Comparison of ENCODE assay signal across 18 cellular contexts in genomic region chr1:13605159-13605558, GRCh38. TPM values are rescaled to one million over a fixed set of nuclear protein-coding genes. Genes with fewer than 3 reads are reported as not detected.
A peak's percentile ranks its signal among the peaks of the same experiment; 100 is the strongest.
DNase-seq lines count a peak whose midpoint lies in the region; ATAC-seq and TF ChIP-seq lines count a peak whose summit lies in the region.
"Had no signal": no experiment of that assay in that cellular context is flagged by ENCODE, and none has a peak within 500 bp of the region (broad histone marks: within the 10 kb centered on the region; RNA-seq: fewer than 3 reads in every experiment).

No MANE protein-coding gene starts in this region.

- no peak overlapping the region for H4K8ac ChIP-seq in trophoblast cell (ENCODE audit: low read depth, low read length)

- no peak for TF ChIP-seq CTCF in fibroblast of lung (conservative IDR thresholded peaks at IDR 0.05 in 1 of 2, IDR thresholded peaks at IDR 0.05 in 1 of 2; ENCODE audit: low read depth in 1 of 2, low read length in 2 of 2)

- H3K4me3 Mint-ChIP-seq in T-helper 17 cell, result no peak overlapping the region
- H3K4me3 Mint-ChIP-seq: activated naive CD4-positive, alpha-beta T cell treated with anti-CD3 and anti-CD28 coated beads for 36 hours; nephron had no signal

- in situ Hi-C loops in Caki2 (cut with HindIII; ENCODE audit: low pct_unique_long_range_greater_than_20kb, low sequenced_read_pairs), result no loop called here

- H4K20me1 ChIP-seq in fibroblast of lung (ENCODE audit: control insufficient read depth, extremely low read depth, insufficient read depth, low read length), result no peaks in the 10 kb centered on the region

- H3K9me3 ChIP-seq in SJSA1 (replicated peaks), result no peaks in the 10 kb centered on the region
- H3K9me3 ChIP-seq in fibroblast of lung (ENCODE audit: control insufficient read depth, insufficient read depth, low read depth, low read length), result no peaks in the 10 kb centered on the region
- H3K9me3 ChIP-seq in trophoblast cell (ENCODE audit: insufficient read depth, low read depth, low read length), result no peaks in the 10 kb centered on the region
- no peaks in the 10 kb centered on the region for H3K9me3 ChIP-seq in T-helper 17 cell (ENCODE audit: control insufficient read depth, low read length, poor library complexity, severe bottlenecking)
- H3K9me3 ChIP-seq: right atrium auricular region had no signal

- H2BK5ac ChIP-seq in trophoblast cell (ENCODE audit: low read depth, low read length, poor library complexity), result no peak overlapping the region

- H3K27me3 ChIP-seq in SJSA1 (replicated peaks) (no peaks in the 10 kb centered on the region), fibroblast of lung (ENCODE audit: control insufficient read depth, insufficient read depth, low read length) (no peaks in the 10 kb centered on the region), trophoblast cell (ENCODE audit: insufficient read depth, low read length) (no peaks in the 10 kb centered on the region)
- H3K27me3 ChIP-seq: cardiac muscle cell, right atrium auricular region had no signal

- H3K79me2 ChIP-seq in fibroblast of lung (ENCODE audit: control insufficient read depth, insufficient read depth, low read length) (no peaks in the 10 kb centered on the region), trophoblast cell (ENCODE audit: control insufficient read depth, insufficient read depth, low read length, poor library complexity) (no peaks in the 10 kb centered on the region)

- H2AFZ ChIP-seq in fibroblast of lung (ENCODE audit: low read length) (no peak overlapping the region), trophoblast cell (ENCODE audit: insufficient read depth, low read length, poor library complexity) (no peak overlapping the region)

- H3K4me1 Mint-ChIP-seq in T-helper 17 cell, result no peaks in the 10 kb centered on the region

- peaks cover 35% of the 10 kb centered on the region for H3K27me3 Mint-ChIP-seq in T-helper 17 cell

- H3K23ac ChIP-seq in trophoblast cell (ENCODE audit: low read length), result no peak overlapping the region

- H2BK120ac ChIP-seq in trophoblast cell (ENCODE audit: insufficient read depth, low read length, poor library complexity), result no peak overlapping the region

- H2AK5ac ChIP-seq in trophoblast cell (ENCODE audit: low read length), result no peak overlapping the region

- DNase-seq in Caki2 (ENCODE audit: low read depth), result peak; percentile 10
- peak; percentile 90 to 99 for DNase-seq in SJSA1 (ENCODE audit: low read depth in 1 of 2, low spot score in 2 of 2)
- DNase-seq in fibroblast of lung (ENCODE audit: low read depth in 2 of 2), result peak; percentile 67 to 90
- peak; percentile 68 to 74 for DNase-seq in trophoblast cell
- DNase-seq in caudate nucleus (lab: John Stamatoyannopoulos, UW), result no peak
- DNase-seq in T-helper 17 cell, result no peak
- DNase-seq: activated CD4-positive, CD25-positive, alpha-beta regulatory T cell; activated naive CD4-positive, alpha-beta T cell treated with anti-CD3 and anti-CD28 coated beads for 36 hours; Calu3; NCI-H1417 treated with DMSO at 0.1 percent for 48 hours; NCI-H524 treated with DMSO at 0.1 percent for 48 hours; stimulated activated CD4-positive, alpha-beta T cell treated with anti-CD3 and anti-CD28 coated beads, Interleukin-4, amount 100 ng/mL, for 24 hours had no signal

- no peak overlapping the region for H3K4ac ChIP-seq in trophoblast cell (ENCODE audit: low read depth, low read length)

- no peak overlapping the region for H4K12ac ChIP-seq in trophoblast cell (ENCODE audit: low read depth, low read length)

- no peak overlapping the region for H3K4me3 ChIP-seq in SJSA1
- no peak overlapping the region for H3K4me3 ChIP-seq in fibroblast of lung (replicated peaks in 1 of 4; ENCODE audit: control extremely low read depth in 1 of 4, insufficient read depth in 1 of 4, low read depth in 3 of 4, low read length in 4 of 4)
- H3K4me3 ChIP-seq in trophoblast cell (ENCODE audit: low read depth, low read length), result no peak overlapping the region
- H3K4me3 ChIP-seq: cardiac muscle cell, K562, right atrium auricular region had no signal

- H3K36me3 Mint-ChIP-seq in T-helper 17 cell (ENCODE audit: low read depth), result peaks cover 4% of the 10 kb centered on the region

- ATAC-seq in GM18519 (IDR thresholded peaks at IDR 0.05; ENCODE audit: low FRiP score, unreplicated experiment) (no peak), esophagus mucosa (no peak), T-helper 17 cell (no peak)
- ATAC-seq: K562 had no signal

- H3K9ac ChIP-seq in fibroblast of lung (ENCODE audit: insufficient read depth, low read length) (no peak overlapping the region), trophoblast cell (ENCODE audit: low read length) (no peak overlapping the region)

- H3K27ac Mint-ChIP-seq in T-helper 17 cell, result no peak overlapping the region
- H3K27ac Mint-ChIP-seq: activated naive CD4-positive, alpha-beta T cell treated with anti-CD3 and anti-CD28 coated beads for 36 hours had no signal

- H2BK12ac ChIP-seq in trophoblast cell (ENCODE audit: low read length), result no peak overlapping the region

- WGBS in trophoblast cell (ENCODE audit: extremely low coverage, insufficient coverage, insufficient read length), result no CpG with 5 or more reads among the region's 1 CpG

- H3K27ac ChIP-seq in SJSA1, result peak overlapping the region; percentile 89
- H3K27ac ChIP-seq in fibroblast of lung (ENCODE audit: insufficient read depth, low read length), result no peak overlapping the region
- no peak overlapping the region for H3K27ac ChIP-seq in trophoblast cell (ENCODE audit: low read depth, low read length)
- H3K27ac ChIP-seq in caudate nucleus (ENCODE audit: low read depth, low read length), result no peak overlapping the region
- H3K27ac ChIP-seq: cardiac muscle cell, right atrium auricular region had no signal

- H4K91ac ChIP-seq in trophoblast cell (ENCODE audit: low read depth, low read length), result no peak overlapping the region

- no peak overlapping the region for H3K4me2 ChIP-seq in fibroblast of lung (ENCODE audit: extremely low read depth, insufficient read depth, low read length)
- peak overlapping the region; percentile 30 for H3K4me2 ChIP-seq in trophoblast cell (ENCODE audit: low read length)

- H3K4me1 ChIP-seq in SJSA1 (replicated peaks), result peaks cover 66% of the 10 kb centered on the region
- H3K4me1 ChIP-seq in fibroblast of lung (ENCODE audit: control insufficient read depth, extremely low read depth, insufficient read depth, low read length), result no peaks in the 10 kb centered on the region
- H3K4me1 ChIP-seq in trophoblast cell (ENCODE audit: control insufficient read depth in 1 of 2, insufficient read depth in 2 of 2, low read length in 2 of 2), result peaks cover 15 to 24% of the 10 kb centered on the region in 2 experiments

- no peak overlapping the region for H3K18ac ChIP-seq in trophoblast cell (ENCODE audit: low read length)

- no peak overlapping the region for H3K14ac ChIP-seq in trophoblast cell (ENCODE audit: low read length)

- no peaks in the 10 kb centered on the region for H3K79me1 ChIP-seq in trophoblast cell (ENCODE audit: low read length)

- H3K36me3 ChIP-seq in SJSA1 (peaks cover 55% of the 10 kb centered on the region), fibroblast of lung (ENCODE audit: control insufficient read depth, insufficient read depth, low read length) (no peaks in the 10 kb centered on the region), trophoblast cell (ENCODE audit: control insufficient read depth in 1 of 2, insufficient read depth in 2 of 2, low read length in 2 of 2) (no peaks in the 10 kb centered on the region)
- H3K36me3 ChIP-seq: cardiac muscle cell had no signal

RNA-seq across cellular contexts. Expression of gene PDPN, which starts 21.5 kb away (rescaled TPM):
- not detected in 2 replicates for total RNA-seq in Caki2 (2014; rRNA removed; shearing (Covaris generic); ENCODE audit: low replicate concordance)
- total RNA-seq in SJSA1 (2014; rRNA removed; shearing (Covaris generic)), result 36.0 and 43.8 TPM in 2 replicates
- 3.1 and 7.4 TPM in 2 replicates for total RNA-seq in fibroblast of lung
- polyA plus RNA-seq in fibroblast of lung, result 1.5 and 6.0 TPM in 2 replicates
- polyA plus RNA-seq in fibroblast of lung (2012), result 1.7 and 5.2 TPM in 2 replicates
- 0.20 and 0.41 TPM in 2 replicates for polyA minus RNA-seq in fibroblast of lung (ENCODE audit: low replicate concordance)
- polyA plus RNA-seq in trophoblast cell (2013), result 36.0 and 37.3 TPM in 2 replicates
- total RNA-seq in esophagus mucosa, result 19.9 TPM
- not detected for total RNA-seq in T-helper 17 cell
- total RNA-seq: activated naive CD4-positive, alpha-beta T cell treated with anti-CD3 and anti-CD28 coated beads for 36 hours; Calu3 had no signal
- polyA plus RNA-seq: K562 had no signal

Comparison
In these comparisons a context has a peak if more than half of its experiments do, and no peak if none do; other contexts are left out.
1. DNase-seq: peak in Caki2 (single experiment), SJSA1 (2 of 2), fibroblast of lung (2 of 2) and trophoblast cell (2 of 2); none in caudate nucleus (0 of 61) and T-helper 17 cell (0 of 3).